Comparison of ENCODE assay signal across 23 cellular contexts in the genomic region with DNA sequence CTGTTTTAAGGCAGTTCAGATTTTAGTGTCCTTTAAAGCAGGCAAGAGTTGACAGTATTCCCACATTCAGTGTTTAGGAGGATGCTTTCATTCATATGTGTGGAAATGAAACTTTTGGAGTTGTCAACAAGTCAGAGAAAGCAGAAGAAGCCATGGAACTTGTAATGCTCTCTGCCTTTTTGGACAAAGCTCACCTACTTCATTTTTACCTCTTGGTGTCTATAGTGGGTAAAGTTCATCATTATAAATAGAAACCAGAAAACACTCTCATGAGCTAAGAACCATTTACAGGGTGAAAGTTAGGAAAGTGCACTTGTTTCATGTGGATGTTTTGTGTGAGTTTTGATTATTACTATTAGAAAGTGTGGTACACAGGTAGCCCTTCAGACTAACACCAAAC.
"Had no signal": no experiment of that assay in that cellular context is flagged by ENCODE, and none has a peak within 500 bp of the region (broad histone marks: within the 10 kb centered on the region; RNA-seq: fewer than 3 reads in every experiment).

No MANE protein-coding gene starts in this region.

- H3K27ac Mint-ChIP-seq: activated CD4-positive, alpha-beta memory T cell treated with anti-CD3 and anti-CD28 coated beads for 36 hours; activated naive CD4-positive, alpha-beta T cell treated with anti-CD3 and anti-CD28 coated beads, Interleukin-2, amount 50 U/mL, for 24 hours; activated naive CD8-positive, alpha-beta T cell treated with anti-CD3 and anti-CD28 coated beads, Interleukin-2, amount 50 U/mL, for 24 hours; activated T-helper 17 cell treated with anti-CD3 and anti-CD28 coated beads, Interleukin-2, amount 50 U/mL, for 72 hours; stimulated activated naive CD8-positive, alpha-beta T cell treated with anti-CD3 and anti-CD28 coated beads, Interleukin-15, Interleukin-2, amounts not matched to agents 100 ng/mL and 50 ng/mL, for 24 hours had no signal

- H3K9me3 Mint-ChIP-seq: activated naive CD4-positive, alpha-beta T cell treated with anti-CD3 and anti-CD28 coated beads, Interleukin-2, amount 50 U/mL, for 24 hours; activated T-helper 17 cell treated with anti-CD3 and anti-CD28 coated beads, Interleukin-2, amount 50 U/mL, for 72 hours; stimulated activated naive CD8-positive, alpha-beta T cell treated with anti-CD3 and anti-CD28 coated beads, Interleukin-15, Interleukin-2, amounts not matched to agents 100 ng/mL and 50 ng/mL, for 24 hours had no signal

- H3K27ac ChIP-seq: heart right ventricle, left lung, spleen, thoracic aorta had no signal

- FAIRE-seq: endothelial cell of umbilical vein, urothelium cell line had no signal

- H3K27me3 ChIP-seq: heart right ventricle, left lung, spleen had no signal

- H3K27me3 Mint-ChIP-seq: activated CD4-positive, alpha-beta memory T cell treated with anti-CD3 and anti-CD28 coated beads for 36 hours; activated naive CD4-positive, alpha-beta T cell treated with anti-CD3 and anti-CD28 coated beads, Interleukin-2, amount 50 U/mL, for 24 hours; activated naive CD8-positive, alpha-beta T cell treated with anti-CD3 and anti-CD28 coated beads, Interleukin-2, amount 50 U/mL, for 24 hours; activated T-helper 17 cell treated with anti-CD3 and anti-CD28 coated beads, Interleukin-2, amount 50 U/mL, for 72 hours; natural killer cell treated with Interleukin-12 subunit alpha and Interleukin-12 subunit beta and Interleukin-15 and Interleukin-18, amount 100 ng/mL, for 72 hours; stimulated activated naive CD8-positive, alpha-beta T cell treated with anti-CD3 and anti-CD28 coated beads, Interleukin-15, Interleukin-2, amounts not matched to agents 100 ng/mL and 50 ng/mL, for 24 hours had no signal

- H3K4me3 Mint-ChIP-seq: activated CD4-positive, alpha-beta memory T cell treated with anti-CD3 and anti-CD28 coated beads for 36 hours; activated naive CD4-positive, alpha-beta T cell treated with anti-CD3 and anti-CD28 coated beads, Interleukin-2, amount 50 U/mL, for 24 hours; activated naive CD8-positive, alpha-beta T cell treated with anti-CD3 and anti-CD28 coated beads, Interleukin-2, amount 50 U/mL, for 24 hours; activated T-cell treated with anti-CD3 and anti-CD28 coated beads, Interleukin-2, amount 50 U/mL, for 4 hours; activated T-helper 17 cell treated with anti-CD3 and anti-CD28 coated beads, Interleukin-2, amount 50 U/mL, for 72 hours; natural killer cell treated with Interleukin-12 subunit alpha and Interleukin-12 subunit beta and Interleukin-15 and Interleukin-18, amount 100 ng/mL, for 72 hours; stimulated activated naive CD8-positive, alpha-beta T cell treated with anti-CD3 and anti-CD28 coated beads, Interleukin-15, Interleukin-2, amounts not matched to agents 100 ng/mL and 50 ng/mL, for 24 hours had no signal

- H3K36me3 ChIP-seq: heart right ventricle, left lung, spleen, thoracic aorta had no signal

- DNase-seq: activated CD4-positive, alpha-beta memory T cell treated with anti-CD3 and anti-CD28 coated beads for 36 hours; activated CD4-positive, alpha-beta T cell treated with anti-CD3 and anti-CD28 coated beads for 4 hours; activated naive CD8-positive, alpha-beta T cell treated with anti-CD3 and anti-CD28 coated beads, Interleukin-2, amount 50 U/mL, for 24 hours; activated T-cell treated with anti-CD3 and anti-CD28 coated beads, Interleukin-2, amount 50 U/mL, for 4 hours; amygdala; central memory CD4-positive, alpha-beta T cell; foreskin fibroblast; heart right ventricle; left lung; mucosa of descending colon; posterior cingulate gyrus; right cardiac atrium; spleen; trophoblast cell had no signal

- ATAC-seq: activated naive CD8-positive, alpha-beta T cell treated with anti-CD3 and anti-CD28 coated beads, Interleukin-2, amount 50 U/mL, for 24 hours; activated T-cell treated with anti-CD3 and anti-CD28 coated beads, Interleukin-2, amount 50 U/mL, for 4 hours; activated T-helper 17 cell treated with anti-CD3 and anti-CD28 coated beads, Interleukin-2, amount 50 U/mL, for 72 hours; esophagus mucosa; heart right ventricle; left lung; mucosa of descending colon; natural killer cell treated with Interleukin-12 subunit alpha and Interleukin-12 subunit beta and Interleukin-15 and Interleukin-18, amount 100 ng/mL, for 72 hours; right cardiac atrium had no signal

- H3K4me3 ChIP-seq: heart right ventricle, left lung, lung, mucosa of descending colon, spleen, thoracic aorta had no signal

- H3K9me3 ChIP-seq: left lung, mucosa of descending colon, thoracic aorta had no signal
